8 cellular contexts compared by ENCODE assay signal in genomic region chr12:88298761-88299242, GRCh38.
DNase-seq lines count a peak whose midpoint lies in the region; ATAC-seq and TF ChIP-seq lines count a peak whose summit lies in the region.

No MANE protein-coding gene starts in this region.

- H3K27ac Mint-ChIP-seq in activated CD4-positive, alpha-beta T cell treated with anti-CD3 and anti-CD28 coated beads for 36 hours: peak overlapping the region; percentile 91
- H3K27ac Mint-ChIP-seq in activated naive CD8-positive, alpha-beta T cell: peak overlapping the region; percentile 79

- H3K9me3 Mint-ChIP-seq in activated CD4-positive, alpha-beta T cell treated with anti-CD3 and anti-CD28 coated beads for 36 hours (ENCODE audit: low read depth): peaks cover 6% of the 10 kb centered on the region
- peaks cover 4% of the 10 kb centered on the region for H3K9me3 Mint-ChIP-seq in activated naive CD8-positive, alpha-beta T cell (ENCODE audit: low read depth)

- no peak for TF ChIP-seq CTCF in retinal pigment epithelial cell (conservative IDR thresholded peaks at IDR 0.05; ENCODE audit: low read depth, low read length)

- intact Hi-C loops in activated CD4-positive, alpha-beta T cell treated with anti-CD3 and anti-CD28 coated beads for 36 hours (cut with DNase I, micrococcal nuclease): loop anchor here (1.0 to 2.0 kb wide), 7 partner anchors 57 to 1196 kb away; partner anchors contain the start of genes CEP290 (in 2 of the 2) and TMTC3 (in 2 of the 2)
- intact Hi-C loops in posterior cingulate gyrus (cut with DNase I): no loop called here

- CTCF ChIA-PET in activated CD4-positive, alpha-beta T cell treated with anti-CD3 and anti-CD28 coated beads for 36 hours (lab: Charles Lee): interaction anchor here (0.6 to 2.6 kb wide), 6 partner anchors 9 to 157 kb away, joined by 3 to 7 read pairs (median 3); no protein-coding TSS in a partner anchor

- peak overlapping the region; percentile 13 for H3K4me3 Mint-ChIP-seq in activated CD4-positive, alpha-beta T cell treated with anti-CD3 and anti-CD28 coated beads for 36 hours
- no peak overlapping the region for H3K4me3 Mint-ChIP-seq in activated naive CD8-positive, alpha-beta T cell

- H3K36me3 Mint-ChIP-seq in activated CD4-positive, alpha-beta T cell treated with anti-CD3 and anti-CD28 coated beads for 36 hours (ENCODE audit: low read depth): peaks cover 2% of the 10 kb centered on the region
- H3K36me3 Mint-ChIP-seq in activated naive CD8-positive, alpha-beta T cell: no peaks in the 10 kb centered on the region

- peak; percentile 35 for DNase-seq in activated CD4-positive, alpha-beta T cell treated with anti-CD3 and anti-CD28 coated beads for 36 hours
- DNase-seq in activated CD4-positive, alpha-beta T cell treated with anti-CD3 and anti-CD28 coated beads, Interleukin-2, amount 50 U/mL, for 1 hour: no peak
- DNase-seq in retinal pigment epithelial cell (ENCODE audit: low read depth): peak; percentile 81
- DNase-seq in posterior cingulate gyrus: no peak
- DNase-seq in NCI-H1930 (lab: John Stamatoyannopoulos, UW): no peak
- DNase-seq in occipital lobe (lab: John Stamatoyannopoulos, UW): no peak

- H3K27me3 Mint-ChIP-seq in activated CD4-positive, alpha-beta T cell treated with anti-CD3 and anti-CD28 coated beads for 36 hours: peaks cover 4% of the 10 kb centered on the region
- no peaks in the 10 kb centered on the region for H3K27me3 Mint-ChIP-seq in activated naive CD8-positive, alpha-beta T cell

- POLR2A ChIA-PET in activated CD4-positive, alpha-beta T cell treated with anti-CD3 and anti-CD28 coated beads for 36 hours (lab: Charles Lee): interaction anchor here (1.2 to 1.9 kb wide), 3 partner anchors 57 to 157 kb away, joined by 3 to 18 read pairs (median 3); partner anchors contain the start of genes CEP290 and TMTC3

- H3K4me1 Mint-ChIP-seq in activated CD4-positive, alpha-beta T cell treated with anti-CD3 and anti-CD28 coated beads for 36 hours: peaks cover 36% of the 10 kb centered on the region
- H3K4me1 Mint-ChIP-seq in activated naive CD8-positive, alpha-beta T cell (ENCODE audit: low read depth): peaks cover 7% of the 10 kb centered on the region

- H3K4me3 ChIP-seq in retinal pigment epithelial cell (ENCODE audit: low read length): no peak overlapping the region

- peak; percentile 64 for ATAC-seq in activated CD4-positive, alpha-beta T cell treated with anti-CD3 and anti-CD28 coated beads for 36 hours
- peak; percentile 24 for ATAC-seq in HG03159 (IDR thresholded peaks at IDR 0.05; ENCODE audit: unreplicated experiment)

Comparison
In these comparisons a context has a peak if more than half of its experiments do, and no peak if none do; other contexts are left out.
1. DNase-seq: peak in activated CD4-positive, alpha-beta T cell treated with anti-CD3 and anti-CD28 coated beads for 36 hours (single experiment) and retinal pigment epithelial cell (single experiment); none in activated CD4-positive, alpha-beta T cell treated with anti-CD3 and anti-CD28 coated beads, Interleukin-2, amount 50 U/mL, for 1 hour (single experiment), posterior cingulate gyrus (0 of 10), NCI-H1930 (0 of 2) and occipital lobe (single experiment).